8 cellular contexts compared by ENCODE assay signal in the genomic region with DNA sequence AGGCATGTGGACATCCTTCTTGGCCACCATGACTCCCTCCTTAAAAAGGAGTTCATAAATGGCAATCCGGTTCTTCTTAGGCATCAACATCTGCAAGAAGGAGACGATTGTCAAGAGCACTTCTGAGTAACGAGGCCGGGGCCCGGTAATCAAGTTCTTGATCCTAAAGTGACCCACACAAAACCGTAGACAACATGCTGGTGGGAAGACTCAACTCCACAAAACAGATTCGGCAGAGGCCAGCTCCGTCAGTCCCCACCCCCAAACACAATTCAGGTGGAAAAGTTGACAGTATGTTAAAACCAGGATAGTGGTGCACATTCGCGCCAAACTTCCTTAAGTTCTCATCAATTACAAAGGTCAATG. TPM values are rescaled to one million over a fixed set of nuclear protein-coding genes. Genes with fewer than 3 reads are reported as not detected.
A peak's percentile ranks its signal among the peaks of the same experiment; 100 is the strongest.
DNase-seq lines count a peak whose midpoint lies in the region; ATAC-seq and TF ChIP-seq lines count a peak whose summit lies in the region.

No MANE protein-coding gene starts in this region.

- H3K4me3 Mint-ChIP-seq in Calu3 (ENCODE audit: low read depth, unreplicated experiment) (peak overlapping the region; percentile 100), neural progenitor cell (peak overlapping the region; percentile 98)

- H4K20me1 ChIP-seq in neural progenitor cell (ENCODE audit: low read depth): peaks cover 49% of the 10 kb centered on the region

- H3K27me3 Mint-ChIP-seq in Calu3 (ENCODE audit: unreplicated experiment): peaks cover 15% of the 10 kb centered on the region
- peaks cover 3% of the 10 kb centered on the region for H3K27me3 Mint-ChIP-seq in neural progenitor cell (ENCODE audit: insufficient read depth, low read depth)

- CTCF ChIA-PET in Calu3 (lab: Charles Lee): interaction anchor here (0.6 to 1.7 kb wide), 3 partner anchors 10 to 715 kb away, joined by 3 to 25 read pairs (median 4); no protein-coding TSS in a partner anchor

- peaks cover 67% of the 10 kb centered on the region for H3K36me3 Mint-ChIP-seq in Calu3 (ENCODE audit: insufficient read depth, unreplicated experiment)
- H3K36me3 Mint-ChIP-seq in neural progenitor cell: peaks cover 25% of the 10 kb centered on the region

- H3K36me3 ChIP-seq in duodenal mucosa (ENCODE audit: control insufficient read depth in 1 of 2, insufficient read depth in 2 of 2, low read length in 2 of 2): peaks cover 22 to 44% of the 10 kb centered on the region in 2 donors
- peaks cover 23% of the 10 kb centered on the region for H3K36me3 ChIP-seq in neural progenitor cell

- DNase-seq in Calu3 (no peak), neural progenitor cell (ENCODE audit: low spot score) (no peak), NK-92 (lab: John Stamatoyannopoulos, UW; ENCODE audit: unreplicated experiment) (no peak)

- H3K27me3 ChIP-seq in duodenal mucosa (ENCODE audit: control insufficient read depth in 1 of 2, insufficient read depth in 2 of 2, low read length in 2 of 2): no peaks in the 10 kb centered on the region
- no peaks in the 10 kb centered on the region for H3K27me3 ChIP-seq in neural progenitor cell

- H3K9me3 Mint-ChIP-seq in Calu3 (ENCODE audit: low read depth, unreplicated experiment) (no peaks in the 10 kb centered on the region), neural progenitor cell (peaks cover 3% of the 10 kb centered on the region)

- no peaks in the 10 kb centered on the region for H3K9me3 ChIP-seq in duodenal mucosa (ENCODE audit: control insufficient read depth in 1 of 2, low read length in 2 of 2)
- H3K9me3 ChIP-seq in neural progenitor cell (ENCODE audit: low read depth): no peaks in the 10 kb centered on the region

- H3K4me1 ChIP-seq in duodenal mucosa (ENCODE audit: control insufficient read depth in 1 of 2, insufficient read depth in 2 of 2, low read length in 2 of 2) (peaks cover 10 to 15% of the 10 kb centered on the region in 2 donors), neural progenitor cell (peaks cover 7% of the 10 kb centered on the region)

- H3K27ac Mint-ChIP-seq in Calu3 (ENCODE audit: unreplicated experiment): peak overlapping the region; percentile 100
- peak overlapping the region; percentile 99 for H3K27ac Mint-ChIP-seq in neural progenitor cell

- ATAC-seq in GM18505 (IDR thresholded peaks at IDR 0.05; ENCODE audit: unreplicated experiment): no peak
- no peak for ATAC-seq in HG03354 (IDR thresholded peaks at IDR 0.05; ENCODE audit: poor library complexity, severe bottlenecking, unreplicated experiment)
- ATAC-seq in GM19395 (IDR thresholded peaks at IDR 0.05; ENCODE audit: unreplicated experiment): no peak

- H3F3A ChIP-seq in neural progenitor cell (ENCODE audit: low read depth): peaks cover 54% of the 10 kb centered on the region

- peaks cover 57% of the 10 kb centered on the region for H3K79me2 ChIP-seq in neural progenitor cell (ENCODE audit: low read depth)

- no TSS peak for BruUV-seq in Calu3 (replicated peaks; lab: Mats Ljungman, UMichigan)

- TF ChIP-seq CTCF in Calu3 (IDR thresholded peaks at IDR 0.05; ENCODE audit: unreplicated experiment) (no peak), neural progenitor cell (IDR thresholded peaks at IDR 0.05) (no peak)

- H3K9ac ChIP-seq in duodenal mucosa (ENCODE audit: low read depth in 1 of 2, low read length in 2 of 2) (peak overlapping the region; percentile 96 to 98), neural progenitor cell (peak overlapping the region; percentile 100)

- intact Hi-C loops in Calu3 (cut with micrococcal nuclease; ENCODE audit: unreplicated experiment): no loop called here

- H3K4me3 ChIP-seq in duodenal mucosa (ENCODE audit: low read depth in 1 of 2, low read length in 2 of 2) (peak overlapping the region; percentile 89 to 98), neural progenitor cell (peak overlapping the region; percentile 87)

- no peak for TF ChIP-seq POLR2A in GM18505 (IDR thresholded peaks at IDR 0.05; ENCODE audit: borderline replicate concordance, extremely low read depth, insufficient read depth, insufficient read length)

- H3K27ac ChIP-seq in duodenal mucosa (ENCODE audit: low read depth, low read length) (peak overlapping the region; percentile 42), neural progenitor cell (peak overlapping the region; percentile 92)

- no peak overlapping the region for H2AFZ ChIP-seq in neural progenitor cell (replicated peaks)

- peak overlapping the region; percentile 93 for H3K4me2 ChIP-seq in neural progenitor cell

- H3K4me1 Mint-ChIP-seq in Calu3 (ENCODE audit: low read depth, unreplicated experiment) (peaks cover 21% of the 10 kb centered on the region), neural progenitor cell (peaks cover 21% of the 10 kb centered on the region)

TF ChIP-seq in PFSK-1, 5 proteins besides CTCF, POLR2A, EP300 and RAD21:
- 0 out of 2 replicates have a peak, but pooled peaks have one; percentile 18 for TF ChIP-seq TAF1 (IDR thresholded peaks at IDR 0.05; ENCODE audit: borderline replicate concordance, insufficient read depth, low read length)
- TF ChIP-seq FOXP2 (optimal IDR thresholded peaks at IDR 0.05; ENCODE audit: borderline replicate concordance, extremely low read depth, extremely low read length, insufficient read depth): no peak
TF ChIP-seq in PFSK-1: peak in this region for 1.

RNA-seq across cellular contexts. Expression of gene RPS10, which starts 0.8 kb away (rescaled TPM):
- total RNA-seq in Calu3 (2022) (1,887 and 2,049 TPM in 2 replicates), neural progenitor cell (ENCODE audit: low replicate concordance) (4,003 and 4,850 TPM in 2 replicates)
- 3,236 TPM for polyA plus RNA-seq in PFSK-1 (2012; ENCODE audit: insufficient read length, low read depth)

RNA-seq across cellular contexts. Expression of gene NUDT3, which starts 32.6 kb away (rescaled TPM):
- 43.9 and 48.4 TPM in 2 replicates for total RNA-seq in Calu3 (2022)
- 13.1 TPM for polyA plus RNA-seq in PFSK-1 (2012; ENCODE audit: insufficient read length, low read depth)
- total RNA-seq in neural progenitor cell (ENCODE audit: low replicate concordance): 26.4 and 35.7 TPM in 2 replicates

RNA-seq across cellular contexts. Expression of gene PACSIN1, which starts 40.8 kb away (rescaled TPM):
- total RNA-seq in Calu3 (2022) (0.26 and 0.69 TPM in 2 replicates), neural progenitor cell (ENCODE audit: low replicate concordance) (0.41 and 1.8 TPM in 2 replicates)
- polyA plus RNA-seq in PFSK-1 (2012; ENCODE audit: insufficient read length, low read depth): 0.14 TPM
